In genomic region chr1:17711962-17712361, GRCh38 we compare ENCODE assay signal across 26 cellular contexts. TPM values are rescaled to one million over a fixed set of nuclear protein-coding genes. Genes with fewer than 3 reads are reported as not detected.
"Had no signal": no experiment of that assay in that cellular context is flagged by ENCODE, and none has a peak within 500 bp of the region (broad histone marks: within the 10 kb centered on the region; RNA-seq: fewer than 3 reads in every experiment).

No MANE protein-coding gene starts in this region.

- H3K4me3 Mint-ChIP-seq: IgD-negative memory B cell had no signal

- H3K4me2 ChIP-seq: KMS-11 had no signal

- H3K27me3 ChIP-seq: SJSA1 had no signal

- H3K4me3 ChIP-seq: K562, SJSA1, SK-N-MC had no signal

- H3K4me1 ChIP-seq: SJSA1 had no signal

- H3K9ac ChIP-seq: KMS-11 had no signal

- H3K27ac Mint-ChIP-seq: IgD-negative memory B cell had no signal

- H3K36me3 Mint-ChIP-seq: IgD-negative memory B cell had no signal

- H3K27ac ChIP-seq: KMS-11, RWPE1, SJSA1, SK-N-MC had no signal

- H3K9me3 ChIP-seq: SJSA1 had no signal

- H3K36me3 ChIP-seq: SJSA1 had no signal

- H3K4me1 Mint-ChIP-seq: IgD-negative memory B cell had no signal

- DNase-seq: Kasumi-1; MM.1S; NCI-H1092 treated with DMSO at 0.1 percent for 48 hours; NCI-H1436; NCI-H187; NCI-H2029; NCI-H2081 treated with DMSO at 0.1 percent for 48 hours; NCI-H2171; NCI-H226; NCI-H446; NCI-H510A; NCI-H524 treated with DMSO at 0.1 percent for 48 hours; NCI-H69; NCI-H774; NK-92 treated with Interleukin-12 subunit alpha and Interleukin-12 subunit beta, amount 100 ng/mL, for 24 hours; PC-3; SIG-M5 had no signal

- ATAC-seq: HepG2, K562, Panc1, PC-3 had no signal

RNA-seq across cellular contexts. Expression of gene ACTL8, which starts 43.2 kb away (rescaled TPM):
- total RNA-seq: OCI-LY7, PC-3, SJSA1 had no signal
- polyA plus RNA-seq: IgD-negative memory B cell had no signal
